In genomic region chr9:110255064-110255416, GRCh38 we compare ENCODE assay signal across 8 cellular contexts. TPM values are rescaled to one million over a fixed set of nuclear protein-coding genes. Genes with fewer than 3 reads are reported as not detected.
DNase-seq lines count a peak whose midpoint lies in the region; ATAC-seq and TF ChIP-seq lines count a peak whose summit lies in the region.

No MANE protein-coding gene starts in this region.

- ATAC-seq in effector memory CD8-positive, alpha-beta T cell (replicated peaks), result no peak
- no peak for ATAC-seq in GM18505 (IDR thresholded peaks at IDR 0.05; ENCODE audit: unreplicated experiment)

- H3K36me3 ChIP-seq in CD4-positive, alpha-beta memory T cell (ENCODE audit: insufficient read depth, low read length), result peaks cover 6% of the 10 kb centered on the region
- peaks cover 3% of the 10 kb centered on the region for H3K36me3 ChIP-seq in neural progenitor cell

- no peak for TF ChIP-seq POLR2A in GM18505 (IDR thresholded peaks at IDR 0.05; ENCODE audit: borderline replicate concordance, extremely low read depth, insufficient read depth, insufficient read length)

- H3K9ac ChIP-seq in neural progenitor cell, result peak overlapping the region; percentile 70

- peaks cover 16% of the 10 kb centered on the region for H3F3A ChIP-seq in neural progenitor cell (ENCODE audit: low read depth)

- H3K9me3 Mint-ChIP-seq in CD4-positive, alpha-beta memory T cell, result no peaks in the 10 kb centered on the region
- H3K9me3 Mint-ChIP-seq in effector memory CD8-positive, alpha-beta T cell, result no peaks in the 10 kb centered on the region
- H3K9me3 Mint-ChIP-seq in neural progenitor cell, result peaks cover 2% of the 10 kb centered on the region

- intact Hi-C loops in CD4-positive, alpha-beta memory T cell (cut with micrococcal nuclease), result loop anchor here (5.0 to 10.0 kb wide), 2 partner anchors 100 to 1227 kb away; partner anchors contain the start of gene ECPAS

- no peaks in the 10 kb centered on the region for H3K9me3 ChIP-seq in CD4-positive, alpha-beta memory T cell (ENCODE audit: control insufficient read depth in 1 of 2, low read length in 2 of 2)
- no peaks in the 10 kb centered on the region for H3K9me3 ChIP-seq in neural progenitor cell (ENCODE audit: low read depth)

- H3K4me1 ChIP-seq in CD4-positive, alpha-beta memory T cell (ENCODE audit: insufficient read depth, low read length), result peaks cover 40% of the 10 kb centered on the region
- peaks cover 17% of the 10 kb centered on the region for H3K4me1 ChIP-seq in neural progenitor cell

- peak overlapping the region; percentile 94 to 99 (median 96) for H3K4me3 Mint-ChIP-seq in CD4-positive, alpha-beta memory T cell
- peak overlapping the region; percentile 88 to 93 for H3K4me3 Mint-ChIP-seq in effector memory CD8-positive, alpha-beta T cell
- H3K4me3 Mint-ChIP-seq in neural progenitor cell, result peak overlapping the region; percentile 98

- no peaks in the 10 kb centered on the region for H3K27me3 ChIP-seq in CD4-positive, alpha-beta memory T cell (ENCODE audit: insufficient read depth, low read length)
- H3K27me3 ChIP-seq in neural progenitor cell, result no peaks in the 10 kb centered on the region

- H3K79me2 ChIP-seq in neural progenitor cell (ENCODE audit: low read depth), result peaks cover 63% of the 10 kb centered on the region

- peak overlapping the region; percentile 88 for H3K4me2 ChIP-seq in neural progenitor cell

- CTCF ChIA-PET in CD4-positive, alpha-beta memory T cell (lab: Charles Lee; ENCODE audit: partially characterized antibody), result no interaction called here

- H3K36me3 Mint-ChIP-seq in CD4-positive, alpha-beta memory T cell, result peaks cover 5 to 19% of the 10 kb centered on the region in 2 donors
- H3K36me3 Mint-ChIP-seq in effector memory CD8-positive, alpha-beta T cell (ENCODE audit: insufficient read depth), result peaks cover 5% of the 10 kb centered on the region
- H3K36me3 Mint-ChIP-seq in neural progenitor cell, result peaks cover 6% of the 10 kb centered on the region

- H3K4me3 ChIP-seq in CD4-positive, alpha-beta memory T cell (ENCODE audit: low read length in 2 of 2), result peak overlapping the region; percentile 47 to 90
- H3K4me3 ChIP-seq in neural progenitor cell, result peak overlapping the region; percentile 99

- peaks cover 29 to 47% (median 41%) of the 10 kb centered on the region in 4 donors for H3K4me1 Mint-ChIP-seq in CD4-positive, alpha-beta memory T cell
- peaks cover 25 to 26% of the 10 kb centered on the region in 2 donors for H3K4me1 Mint-ChIP-seq in effector memory CD8-positive, alpha-beta T cell (ENCODE audit: low read depth in 2 of 2)
- peaks cover 31% of the 10 kb centered on the region for H3K4me1 Mint-ChIP-seq in neural progenitor cell

- peak overlapping the region; percentile 98 for H2AFZ ChIP-seq in neural progenitor cell (replicated peaks)

- TF ChIP-seq CTCF in neural progenitor cell (IDR thresholded peaks at IDR 0.05), result no peak

- no peaks in the 10 kb centered on the region for H3K27me3 Mint-ChIP-seq in CD4-positive, alpha-beta memory T cell
- no peaks in the 10 kb centered on the region for H3K27me3 Mint-ChIP-seq in effector memory CD8-positive, alpha-beta T cell
- H3K27me3 Mint-ChIP-seq in neural progenitor cell (ENCODE audit: insufficient read depth, low read depth), result peaks cover 2% of the 10 kb centered on the region

- peak in 3 of 5 donors; percentile 16 to 24 (median 24) for DNase-seq in CD4-positive, alpha-beta memory T cell
- DNase-seq in NCI-H748 (lab: John Stamatoyannopoulos, UW; ENCODE audit: unreplicated experiment), result peak; percentile 60
- DNase-seq in effector memory CD8-positive, alpha-beta T cell, result no peak
- DNase-seq in neural progenitor cell (ENCODE audit: low spot score), result peak; percentile 45
- DNase-seq in NCI-H1436 (lab: John Stamatoyannopoulos, UW), result no peak
- DNase-seq in NCI-H187 (lab: John Stamatoyannopoulos, UW), result no peak
- no peak for DNase-seq in OCI-M1 (lab: John Stamatoyannopoulos, UW)

- peaks cover 50% of the 10 kb centered on the region for H4K20me1 ChIP-seq in neural progenitor cell (ENCODE audit: low read depth)

- POLR2A ChIA-PET in CD4-positive, alpha-beta memory T cell (lab: Charles Lee; ENCODE audit: partially characterized antibody), result no interaction called here

- H3K27ac Mint-ChIP-seq in CD4-positive, alpha-beta memory T cell, result peak overlapping the region; percentile 48 to 98 (median 91)
- H3K27ac Mint-ChIP-seq in effector memory CD8-positive, alpha-beta T cell, result peak overlapping the region; percentile 90 to 92
- H3K27ac Mint-ChIP-seq in neural progenitor cell, result peak overlapping the region; percentile 13

- H3K27ac ChIP-seq in CD4-positive, alpha-beta memory T cell (ENCODE audit: low read depth, low read length), result peak overlapping the region; percentile 69
- H3K27ac ChIP-seq in neural progenitor cell, result no peak overlapping the region

RNA-seq across cellular contexts. Expression of gene TXN, which starts 1.3 kb away (rescaled TPM):
- total RNA-seq in CD4-positive, alpha-beta memory T cell, result 10 to 100 TPM; 45.6 to 47.9 TPM
- polyA plus RNA-seq in CD4-positive, alpha-beta memory T cell, result 100 to 1,000 TPM; 196 to 267 TPM
- total RNA-seq in neural progenitor cell (ENCODE audit: low replicate concordance), result 173 and 252 TPM in 2 replicates

RNA-seq across cellular contexts. Expression of gene C9orf152, which starts 47.1 kb away (rescaled TPM):
- not detected for total RNA-seq in CD4-positive, alpha-beta memory T cell
- not detected for polyA plus RNA-seq in CD4-positive, alpha-beta memory T cell
- total RNA-seq in neural progenitor cell (ENCODE audit: low replicate concordance), result not detected in 2 replicates

Comparison
In these comparisons a context has a peak if more than half of its experiments do, and no peak if none do; other contexts are left out.
1. DNase-seq: peak in CD4-positive, alpha-beta memory T cell (3 of 5), NCI-H748 (single experiment) and neural progenitor cell (single experiment); none in effector memory CD8-positive, alpha-beta T cell (0 of 3), NCI-H1436 (single experiment), NCI-H187 (0 of 2) and OCI-M1 (single experiment).
2. H3K27ac Mint-ChIP-seq: peak in every context shown above with its lines; median percentile 91 in CD4-positive, alpha-beta memory T cell; 91 in effector memory CD8-positive, alpha-beta T cell; 13 in neural progenitor cell.
3. Peak in every context shown above with its lines, with median percentiles within 50 percentile points of each other: H3K4me3 Mint-ChIP-seq.